9 cellular contexts compared by ENCODE assay signal in genomic region chr6:14108571-14109410, GRCh38. TPM values are rescaled to one million over a fixed set of nuclear protein-coding genes. Genes with fewer than 3 reads are reported as not detected.
DNase-seq lines count a peak whose midpoint lies in the region; ATAC-seq, FAIRE-seq and TF ChIP-seq lines count a peak whose summit lies in the region.
"Had no signal": no experiment of that assay in that cellular context is flagged by ENCODE, and none has a peak within 500 bp of the region (broad histone marks: within the 10 kb centered on the region; RNA-seq: fewer than 3 reads in every experiment).

No MANE protein-coding gene starts in this region.

- ATAC-seq in GM19455 (IDR thresholded peaks at IDR 0.05; ENCODE audit: unreplicated experiment) = peak; percentile 63
- peak; percentile 53 for ATAC-seq in HG03442 (IDR thresholded peaks at IDR 0.05; ENCODE audit: unreplicated experiment)
- ATAC-seq: psoas muscle had no signal

- H3K27ac ChIP-seq in kidney (ENCODE audit: low read depth in 2 of 2, low read length in 2 of 2) = no peak overlapping the region
- H3K27ac ChIP-seq: psoas muscle had no signal

- H3K27ac Mint-ChIP-seq in T-helper 1 cell treated with Interleukin-12 subunit alpha and Interleukin-12 subunit beta and Interleukin-4 antibody, amounts not matched to agents 30 μg/mL and 1 μg/mL, for 36 hours = peak overlapping the region; percentile 7

- peaks cover 31% of the 10 kb centered on the region for H3K27me3 Mint-ChIP-seq in T-helper 1 cell treated with Interleukin-12 subunit alpha and Interleukin-12 subunit beta and Interleukin-4 antibody, amounts not matched to agents 30 μg/mL and 1 μg/mL, for 36 hours (ENCODE audit: low read depth)

- DNase-seq in GM10248 (ENCODE audit: extremely low spot score) (peak; percentile 68), medulla oblongata (ENCODE audit: extremely low spot score) (peak; percentile 83), NCI-H446 treated with DMSO at 0.1 percent for 48 hours (lab: John Stamatoyannopoulos, UW) (no peak), kidney (no peak), NCI-H1417 treated with DMSO at 0.1 percent for 48 hours (lab: John Stamatoyannopoulos, UW) (no peak)

- POLR2A ChIA-PET in GM10248 (lab: Yijun Ruan, JAX) = interaction anchor here (1.0 to 2.8 kb wide), 4 partner anchors 10 to 20 kb away, joined by 3 to 27 read pairs (median 8); partner anchors contain the start of gene CD83

- CTCF ChIA-PET in GM10248 (lab: Yijun Ruan, JAX) = interaction anchor here (0.6 to 3.5 kb wide), 9 partner anchors 11 to 70 kb away, joined by 3 to 22 read pairs (median 6); no protein-coding TSS in a partner anchor

- no peak for FAIRE-seq in kidney (lab: Jason Lieb, UNC)

- intact Hi-C loops in kidney (cut with DNase I) = no loop called here

- no peaks in the 10 kb centered on the region for H3K36me3 ChIP-seq in kidney (ENCODE audit: control insufficient read depth in 1 of 2, insufficient read depth in 2 of 2, low read length in 2 of 2)

- TF ChIP-seq CTCF in GM10248 (IDR thresholded peaks at IDR 0.05; ENCODE audit: control extremely low read depth, extremely low read depth, low read depth, missing control alignments) (no peak), kidney (IDR thresholded peaks at IDR 0.05; ENCODE audit: borderline replicate concordance, extremely low read depth, insufficient read depth) (no peak)

- H3K9me3 Mint-ChIP-seq in T-helper 1 cell treated with Interleukin-12 subunit alpha and Interleukin-12 subunit beta and Interleukin-4 antibody, amounts not matched to agents 30 μg/mL and 1 μg/mL, for 36 hours = peaks cover 15% of the 10 kb centered on the region

- peaks cover 3% of the 10 kb centered on the region for H3K36me3 Mint-ChIP-seq in T-helper 1 cell treated with Interleukin-12 subunit alpha and Interleukin-12 subunit beta and Interleukin-4 antibody, amounts not matched to agents 30 μg/mL and 1 μg/mL, for 36 hours (ENCODE audit: low read depth)

- no peak overlapping the region for H3K4me3 Mint-ChIP-seq in T-helper 1 cell treated with Interleukin-12 subunit alpha and Interleukin-12 subunit beta and Interleukin-4 antibody, amounts not matched to agents 30 μg/mL and 1 μg/mL, for 36 hours

- no peak overlapping the region for H3K9ac ChIP-seq in kidney (ENCODE audit: low read length in 2 of 2)

- peaks cover 0 to 10% of the 10 kb centered on the region in 2 donors for H3K9me3 ChIP-seq in kidney (ENCODE audit: control insufficient read depth in 1 of 2, low read length in 2 of 2)
- H3K9me3 ChIP-seq: psoas muscle had no signal

- H3K4me1 Mint-ChIP-seq in T-helper 1 cell treated with Interleukin-12 subunit alpha and Interleukin-12 subunit beta and Interleukin-4 antibody, amounts not matched to agents 30 μg/mL and 1 μg/mL, for 36 hours (ENCODE audit: low read depth) = peaks cover 26% of the 10 kb centered on the region

- H3K4me3 ChIP-seq in kidney (ENCODE audit: low read length in 2 of 2) = no peak overlapping the region
- H3K4me3 ChIP-seq: psoas muscle had no signal

- no peaks in the 10 kb centered on the region for H3K4me1 ChIP-seq in kidney (ENCODE audit: control insufficient read depth in 1 of 2, insufficient read depth in 1 of 2, low read depth in 1 of 2, low read length in 2 of 2)
- H3K4me1 ChIP-seq: psoas muscle had no signal

RNA-seq across cellular contexts. Expression of gene CD83, which starts 8.8 kb away (rescaled TPM):
- total RNA-seq in kidney = 4.0 TPM
- polyA plus RNA-seq in kidney (ENCODE audit: insufficient read depth, low read depth, low replicate concordance) = 15.4 TPM

Comparison
In these comparisons a context has a peak if more than half of its experiments do, and no peak if none do; other contexts are left out.
1. DNase-seq: peak in GM10248 (single experiment) and medulla oblongata (single experiment); none in NCI-H446 treated with DMSO at 0.1 percent for 48 hours (single experiment), kidney (single experiment) and NCI-H1417 treated with DMSO at 0.1 percent for 48 hours (single experiment).